In genomic region chr5:141919218-141920129, GRCh38 we compare ENCODE assay signal across 17 cellular contexts. TPM values are rescaled to one million over a fixed set of nuclear protein-coding genes. Genes with fewer than 3 reads are reported as not detected.
DNase-seq lines count a peak whose midpoint lies in the region; ATAC-seq, FAIRE-seq and TF ChIP-seq lines count a peak whose summit lies in the region.
"Had no signal": no experiment of that assay in that cellular context is flagged by ENCODE, and none has a peak within 500 bp of the region (broad histone marks: within the 10 kb centered on the region; RNA-seq: fewer than 3 reads in every experiment).

No MANE protein-coding gene starts in this region.

- peak overlapping the region; percentile 80; the same call in 1 of the 2 replicates for H2BK12ac ChIP-seq in H1 (ENCODE audit: low read depth, low read length)

- ATAC-seq in right lobe of liver (peak; percentile 37 to 60 (median 48)), foreskin keratinocyte (no peak)
- ATAC-seq: PC-3 had no signal

- TF ChIP-seq EP300 in H1 (IDR thresholded peaks at IDR 0.05; ENCODE audit: borderline replicate concordance in 1 of 2, low read depth in 2 of 2, low read length in 2 of 2) (no peak), ovary (IDR thresholded peaks at IDR 0.05) (no peak)

- no peak overlapping the region for H3K18ac ChIP-seq in H1 (ENCODE audit: extremely low read depth, low read length)

- H3K56ac ChIP-seq in H1 (replicated peaks; ENCODE audit: insufficient read length, low read depth, low read length), result no peak overlapping the region

- no peak overlapping the region for H3K4me2 ChIP-seq in MM.1S (ENCODE audit: low read depth, low read length)
- H3K4me2 ChIP-seq in H1 (ENCODE audit: insufficient read depth in 1 of 2, low read depth in 2 of 2, low read length in 2 of 2), result no peak overlapping the region

- H3K36me3 Mint-ChIP-seq in osteocyte (ENCODE audit: unreplicated experiment), result peaks cover 3% of the 10 kb centered on the region

- H3K9ac ChIP-seq in MM.1S (ENCODE audit: low read length), result no peak overlapping the region
- no peak overlapping the region; a peak in 1 of 7 replicates for H3K9ac ChIP-seq in H1 (replicated peaks in 1 of 4; ENCODE audit: extremely low read depth in 1 of 4, low read depth in 3 of 4, low read length in 3 of 4)

- peaks cover 13% of the 10 kb centered on the region for H3K4me1 Mint-ChIP-seq in osteocyte (ENCODE audit: unreplicated experiment)

- 0 out of 2 replicates have a peak, but pooled peaks cover 2% of the 10 kb centered on the region for H3K79me1 ChIP-seq in H1 (ENCODE audit: low read depth, low read length)

- H2AFZ ChIP-seq in MM.1S (ENCODE audit: low read length), result no peak overlapping the region
- H2AFZ ChIP-seq in H1 (ENCODE audit: low read length), result 0 out of 2 replicates have a peak overlapping the region, but pooled peaks have one; percentile 19

- TF ChIP-seq RAD21 in H1 (IDR thresholded peaks at IDR 0.05 in 1 of 2, conservative IDR thresholded peaks at IDR 0.05 in 1 of 2; ENCODE audit: low read depth in 2 of 2, low read length in 2 of 2), result no peak

- WGBS in H1 (ENCODE audit: extremely low coverage in 1 of 2, insufficient coverage in 1 of 2, insufficient read length in 1 of 2, insufficient replicate concordance in 2 of 2, low coverage in 1 of 2, low lambda C conversion rate in 2 of 2, missing lambda C conversion rate in 1 of 2), 2 experiments, result 88% methylated on average over 8 of the region's 8 CpGs; no CpG with 5 or more reads in 1 of the 2 experiments
- WGBS in right lobe of liver (ENCODE audit: insufficient coverage, low coverage, low lambda C conversion rate, missing lambda C conversion rate), result 30% methylated on average over 5 of the region's 8 CpGs
- WGBS in ovary, 3 donors, result 78 to 84% (median 79%) methylated on average over 8 of the region's 8 CpGs

- H3K23me2 ChIP-seq in H1 (ENCODE audit: low read depth, low read length), result peaks cover 10% of the 10 kb centered on the region

- POLR2A ChIA-PET in H1 (lab: Charles Lee; ENCODE audit: partially characterized antibody), result interaction anchor here (1.1 to 2.4 kb wide), 2 partner anchors 9 to 23 kb away, joined by 3 to 6 read pairs; no protein-coding TSS in a partner anchor

- TF ChIP-seq CTCF in MM.1S (IDR thresholded peaks at IDR 0.05; ENCODE audit: low read length), result no peak
- no peak for TF ChIP-seq CTCF in H1 (IDR thresholded peaks at IDR 0.05; ENCODE audit: control extremely low read depth in 1 of 3, insufficient read depth in 1 of 3, low read depth in 1 of 3, low read length in 3 of 3)
- TF ChIP-seq CTCF in right lobe of liver (IDR thresholded peaks at IDR 0.05), result no peak
- no peak for TF ChIP-seq CTCF in foreskin keratinocyte (conservative IDR thresholded peaks at IDR 0.05)
- no peak for TF ChIP-seq CTCF in ovary (IDR thresholded peaks at IDR 0.05)
- TF ChIP-seq CTCF in osteocyte (IDR thresholded peaks at IDR 0.05), result no peak

- DNase-seq in CD1c-positive myeloid dendritic cell (ENCODE audit: extremely low spot score) (peak; percentile 73), MM.1S (peak; percentile 18), H1 (ENCODE audit: low read depth in 1 of 2, low spot score in 2 of 2) (no peak), right lobe of liver (peak in 2 of 3 donors; percentile 50 to 67), foreskin keratinocyte (no peak), ovary (no peak), osteocyte (ENCODE audit: extremely low spot score, unreplicated experiment) (no peak)
- DNase-seq in central memory CD4-positive, alpha-beta T cell, result no peak
- DNase-seq: ACHN, DMS153, NCI-H1092, NCI-H2107, NCI-H226, NCI-H526, PC-3 had no signal

- no peak overlapping the region for H4K91ac ChIP-seq in H1 (replicated peaks; ENCODE audit: insufficient read length, low read length)

- H3K79me2 ChIP-seq in MM.1S (ENCODE audit: low read length) (peaks cover 12% of the 10 kb centered on the region), H1 (ENCODE audit: control insufficient read depth in 1 of 2, insufficient read depth in 2 of 2, low read length in 2 of 2) (peaks cover 2 to 4% of the 10 kb centered on the region in 2 experiments; a peak in 2 of 4 replicates)

- H3K36me3 ChIP-seq in MM.1S (replicated peaks; ENCODE audit: insufficient read depth, low read length), result no peaks in the 10 kb centered on the region
- H3K36me3 ChIP-seq in H1 (ENCODE audit: control insufficient read depth in 2 of 4, insufficient read depth in 4 of 4, low read length in 3 of 4), result no peaks in the 10 kb centered on the region
- H3K36me3 ChIP-seq in right lobe of liver, result no peaks in the 10 kb centered on the region
- H3K36me3 ChIP-seq in ovary, result no peaks in the 10 kb centered on the region

- H3K4me3 Mint-ChIP-seq in osteocyte (ENCODE audit: unreplicated experiment), result no peak overlapping the region
- H3K4me3 Mint-ChIP-seq: B cell had no signal

- H3K4ac ChIP-seq in H1 (replicated peaks; ENCODE audit: insufficient read length, low read depth, low read length), result no peak overlapping the region

- H4K8ac ChIP-seq in H1 (ENCODE audit: extremely low read depth, insufficient read depth, low read length), result no peak overlapping the region

- no peaks in the 10 kb centered on the region for H3K9me3 ChIP-seq in MM.1S (replicated peaks; ENCODE audit: insufficient read depth, low read length)
- no peaks in the 10 kb centered on the region for H3K9me3 ChIP-seq in H1 (ENCODE audit: insufficient read depth in 2 of 2, low read depth in 1 of 2, low read length in 1 of 2)
- H3K9me3 ChIP-seq in right lobe of liver, result no peaks in the 10 kb centered on the region
- no peaks in the 10 kb centered on the region for H3K9me3 ChIP-seq in ovary

- H2BK15ac ChIP-seq in H1 (ENCODE audit: low read length), result no peak overlapping the region

- H3K14ac ChIP-seq in H1 (ENCODE audit: insufficient read length), result no peak overlapping the region

- no peak overlapping the region for H4K5ac ChIP-seq in H1 (ENCODE audit: insufficient read length, low read depth, low read length)

- H3K23ac ChIP-seq in H1 (ENCODE audit: insufficient read length), result no peak overlapping the region

- H3K27me3 ChIP-seq in MM.1S (replicated peaks; ENCODE audit: insufficient read depth, low read length) (no peaks in the 10 kb centered on the region), H1 (replicated peaks in 1 of 4; ENCODE audit: control insufficient read depth in 3 of 4, extremely low read depth in 1 of 4, insufficient read depth in 3 of 4, low read length in 3 of 4) (peaks cover 0 to 5% (median 1%) of the 10 kb centered on the region in 4 experiments; a peak in 3 of 7 replicates), right lobe of liver (no peaks in the 10 kb centered on the region), foreskin keratinocyte (peaks cover 29% of the 10 kb centered on the region), ovary (no peaks in the 10 kb centered on the region)

- no peak overlapping the region for H2BK120ac ChIP-seq in H1 (replicated peaks; ENCODE audit: low read depth, low read length)

- H2BK5ac ChIP-seq in H1 (ENCODE audit: low read depth, low read length), result peak overlapping the region; percentile 40; the same call in 1 of the 2 replicates

- H3K9me2 ChIP-seq in MM.1S (replicated peaks; ENCODE audit: insufficient read depth, low read length), result no peaks in the 10 kb centered on the region

- H3K27ac Mint-ChIP-seq in osteocyte (ENCODE audit: unreplicated experiment), result no peak overlapping the region
- H3K27ac Mint-ChIP-seq: B cell had no signal

- H3K4me3 ChIP-seq in MM.1S (ENCODE audit: low read length), result no peak overlapping the region
- no peak overlapping the region for H3K4me3 ChIP-seq in H1 (ENCODE audit: extremely low read depth in 1 of 4, insufficient read depth in 2 of 4, low read depth in 3 of 4, low read length in 4 of 4)
- H3K4me3 ChIP-seq in right lobe of liver, result no peak overlapping the region
- H3K4me3 ChIP-seq in ovary, result no peak overlapping the region

- FAIRE-seq in H1 (lab: Jason Lieb, UNC), result no peak
- FAIRE-seq: HTR-8/SVneo had no signal

- CTCF ChIA-PET in H1 (lab: Charles Lee; ENCODE audit: partially characterized antibody), result interaction anchor here (1.0 to 5.2 kb wide), 7 partner anchors 24 to 227 kb away, joined by 3 to 34 read pairs (median 4); partner anchors contain the start of gene PCDH1

- no peaks in the 10 kb centered on the region for H4K20me1 ChIP-seq in MM.1S (ENCODE audit: insufficient read depth, low read length)
- H4K20me1 ChIP-seq in H1 (replicated peaks in 1 of 2; ENCODE audit: control insufficient read depth in 1 of 2, insufficient read depth in 2 of 2, low read length in 2 of 2), result peaks cover 0 to 2% of the 10 kb centered on the region in 2 experiments

- no peaks in the 10 kb centered on the region for H3K9me3 Mint-ChIP-seq in osteocyte (ENCODE audit: unreplicated experiment)

- no peak overlapping the region for H2BK20ac ChIP-seq in H1 (ENCODE audit: low read length)

- H3F3A ChIP-seq in MM.1S (ENCODE audit: insufficient read depth, low read length), result peaks cover 15% of the 10 kb centered on the region; the same call in 1 of the 2 replicates

- no peak overlapping the region for H2AK5ac ChIP-seq in H1 (ENCODE audit: low read depth, low read length)

- peaks cover 31% of the 10 kb centered on the region for H3K27me3 Mint-ChIP-seq in osteocyte (ENCODE audit: unreplicated experiment)
- H3K27me3 Mint-ChIP-seq: B cell had no signal

- 0 out of 2 replicates have a peak overlapping the region, but pooled peaks have one; percentile 2 for H3K27ac ChIP-seq in MM.1S (ENCODE audit: low read length)
- H3K27ac ChIP-seq in H1 (ENCODE audit: low read depth, low read length), result no peak overlapping the region
- peak overlapping the region in 2 of 3 donors; percentile 19 to 73 for H3K27ac ChIP-seq in right lobe of liver
- H3K27ac ChIP-seq in foreskin keratinocyte, result no peak overlapping the region
- H3K27ac ChIP-seq in ovary, result no peak overlapping the region

- intact Hi-C loops in right lobe of liver (cut with DNase I) (no loop called here), ovary (cut with DNase I) (no loop called here)

- H3K4me1 ChIP-seq in MM.1S (ENCODE audit: low read length) (peaks cover 30% of the 10 kb centered on the region), H1 (replicated peaks in 1 of 4; ENCODE audit: control insufficient read depth in 3 of 4, insufficient read depth in 4 of 4, low read length in 3 of 4) (peaks cover 0 to 7% (median 4%) of the 10 kb centered on the region in 4 experiments; a peak in 4 of 7 replicates), right lobe of liver (peaks cover 0 to 23% (median 9%) of the 10 kb centered on the region in 4 donors), foreskin keratinocyte (no peaks in the 10 kb centered on the region), ovary (ENCODE audit: insufficient read depth) (peaks cover 6% of the 10 kb centered on the region)

- no peak for TF ChIP-seq POLR2A in H1 (IDR thresholded peaks at IDR 0.05; ENCODE audit: control extremely low read depth in 1 of 2, low read depth in 2 of 2, low read length in 2 of 2)
- TF ChIP-seq POLR2A in right lobe of liver (IDR thresholded peaks at IDR 0.05), result no peak
- no peak for TF ChIP-seq POLR2A in ovary (IDR thresholded peaks at IDR 0.05)

RNA-seq across cellular contexts. Expression of gene DELE1, which starts 4.2 kb away (rescaled TPM):
- total RNA-seq in H1 (2021; fragmentation: NEBNext Ultra II Directional; extraction: Animal tissue kit (Norgen Biotek cat#: 25700)), result 59.6 and 61.4 TPM in 2 replicates
- 114 and 132 TPM in 2 replicates for polyA plus RNA-seq in H1 (2011; rRNA removed)
- 98.7 TPM for polyA plus RNA-seq in H1 (2011; cell fraction: cytosol; rRNA removed)
- 310 TPM for polyA plus RNA-seq in H1 (2011; cell fraction: nucleus; rRNA removed)
- 71.4 to 88.2 TPM (median 72.4 TPM) in 4 replicates for polyA plus RNA-seq in H1 (2012, experiment 1 of 2)
- 49.9 TPM for polyA plus RNA-seq in H1 (2012, experiment 2 of 2)
- 46.8 TPM for polyA plus RNA-seq in H1 (2013, experiment 1 of 2)
- polyA plus RNA-seq in H1 (2013, experiment 2 of 2), result 41.4 TPM
- 84.7 and 92.9 TPM in 2 replicates for polyA minus RNA-seq in H1 (2011; rRNA and poly(A)+ RNA removed)
- 35.0 TPM for polyA minus RNA-seq in H1 (2011; cell fraction: cytosol; rRNA and poly(A)+ RNA removed)
- 93.7 TPM for polyA minus RNA-seq in H1 (2011; cell fraction: nucleus; rRNA and poly(A)+ RNA removed)
- total RNA-seq in right lobe of liver, result 10 to 100 TPM; 39.4 to 57.9 (median 43.8) TPM
- 39.2 and 44.1 TPM in 2 replicates for total RNA-seq in foreskin keratinocyte
- 26.3 and 30.0 TPM in 2 replicates for polyA plus RNA-seq in foreskin keratinocyte
- 10 to 100 TPM; 42.1 to 69.8 (median 52.9) TPM for total RNA-seq in ovary
- polyA plus RNA-seq in ovary, result 10 to 100 TPM; 39.0 to 43.4 TPM
- 60.2 and 64.1 TPM in 2 replicates for total RNA-seq in osteocyte

RNA-seq across cellular contexts. Expression of gene PCDH12, which starts 38.5 kb away (rescaled TPM):
- 0.17 and 0.21 TPM in 2 replicates for total RNA-seq in H1 (2021; fragmentation: NEBNext Ultra II Directional; extraction: Animal tissue kit (Norgen Biotek cat#: 25700))
- polyA plus RNA-seq in H1 (2011; rRNA removed) (0.05 and 0.06 TPM in 2 replicates), foreskin keratinocyte (0.01 and 0.02 TPM in 2 replicates), ovary (10 to 100 TPM in 1 of 2 donors, 1 to 10 TPM in 1; 1.6 to 11.1 TPM)
- polyA plus RNA-seq in H1 (2011; cell fraction: cytosol; rRNA removed), result 0.05 TPM
- polyA plus RNA-seq in H1 (2011; cell fraction: nucleus; rRNA removed), result 0.26 TPM
- 0.31 to 0.47 TPM (median 0.35 TPM) in 4 replicates for polyA plus RNA-seq in H1 (2012, experiment 1 of 2)
- 0.09 TPM for polyA plus RNA-seq in H1 (2012, experiment 2 of 2)
- polyA plus RNA-seq in H1 (2013, experiment 1 of 2), result 0.14 TPM
- 0.26 TPM for polyA plus RNA-seq in H1 (2013, experiment 2 of 2)
- 0.06 and 0.49 TPM in 2 replicates for polyA minus RNA-seq in H1 (2011; rRNA and poly(A)+ RNA removed)
- polyA minus RNA-seq in H1 (2011; cell fraction: cytosol; rRNA and poly(A)+ RNA removed), result not detected
- polyA minus RNA-seq in H1 (2011; cell fraction: nucleus; rRNA and poly(A)+ RNA removed), result 0.10 TPM
- total RNA-seq in right lobe of liver (1 to 10 TPM; 1.5 to 4.4 (median 1.9) TPM), foreskin keratinocyte (0.03 and 0.07 TPM in 2 replicates), ovary (1 to 10 TPM in 5 of 7 donors, under 1 TPM in 2; 0.61 to 3.6 (median 2.1) TPM), osteocyte (not detected in 2 replicates)
- total RNA-seq: B cell had no signal

RNA-seq across cellular contexts. Expression of gene PCDH1, which starts 41.3 kb away (rescaled TPM):
- 101 and 106 TPM in 2 replicates for total RNA-seq in H1 (2021; fragmentation: NEBNext Ultra II Directional; extraction: Animal tissue kit (Norgen Biotek cat#: 25700))
- polyA plus RNA-seq in H1 (2011; rRNA removed) (102 and 120 TPM in 2 replicates), foreskin keratinocyte (1.2 and 7.0 TPM in 2 replicates), ovary (1 to 10 TPM; 4.1 to 7.0 TPM)
- polyA plus RNA-seq in H1 (2011; cell fraction: cytosol; rRNA removed), result 88.6 TPM
- 154 TPM for polyA plus RNA-seq in H1 (2011; cell fraction: nucleus; rRNA removed)
- 74.4 to 110 TPM (median 100 TPM) in 4 replicates for polyA plus RNA-seq in H1 (2012, experiment 1 of 2)
- polyA plus RNA-seq in H1 (2012, experiment 2 of 2), result 97.8 TPM
- 130 TPM for polyA plus RNA-seq in H1 (2013, experiment 1 of 2)
- 120 TPM for polyA plus RNA-seq in H1 (2013, experiment 2 of 2)
- 292 and 318 TPM in 2 replicates for polyA minus RNA-seq in H1 (2011; rRNA and poly(A)+ RNA removed)
- 143 TPM for polyA minus RNA-seq in H1 (2011; cell fraction: cytosol; rRNA and poly(A)+ RNA removed)
- polyA minus RNA-seq in H1 (2011; cell fraction: nucleus; rRNA and poly(A)+ RNA removed), result 96.9 TPM
- total RNA-seq in right lobe of liver (10 to 100 TPM; 20.8 to 44.1 (median 29.4) TPM), foreskin keratinocyte (2.2 and 12.1 TPM in 2 replicates), ovary (10 to 100 TPM in 2 of 7 donors, 1 to 10 TPM in 5; 3.2 to 13.8 (median 8.8) TPM), osteocyte (6.3 and 7.3 TPM in 2 replicates)
- total RNA-seq: B cell had no signal

RNA-seq across cellular contexts. Expression of gene RNF14, which starts 49.4 kb away (rescaled TPM):
- 19.6 and 20.2 TPM in 2 replicates for total RNA-seq in H1 (2021; fragmentation: NEBNext Ultra II Directional; extraction: Animal tissue kit (Norgen Biotek cat#: 25700))
- polyA plus RNA-seq in H1 (2011; rRNA removed) (4.4 and 4.7 TPM in 2 replicates), foreskin keratinocyte (19.8 and 23.4 TPM in 2 replicates), ovary (10 to 100 TPM; 28.7 to 74.9 TPM)
- polyA plus RNA-seq in H1 (2011; cell fraction: cytosol; rRNA removed), result 8.1 TPM
- polyA plus RNA-seq in H1 (2011; cell fraction: nucleus; rRNA removed), result 9.2 TPM
- polyA plus RNA-seq in H1 (2012, experiment 1 of 2), result 10.2 to 20.8 TPM (median 13.4 TPM) in 4 replicates
- 2.8 TPM for polyA plus RNA-seq in H1 (2012, experiment 2 of 2)
- 9.4 TPM for polyA plus RNA-seq in H1 (2013, experiment 1 of 2)
- polyA plus RNA-seq in H1 (2013, experiment 2 of 2), result 9.6 TPM
- polyA minus RNA-seq in H1 (2011; rRNA and poly(A)+ RNA removed), result 17.2 and 19.1 TPM in 2 replicates
- polyA minus RNA-seq in H1 (2011; cell fraction: cytosol; rRNA and poly(A)+ RNA removed), result 10.4 TPM
- polyA minus RNA-seq in H1 (2011; cell fraction: nucleus; rRNA and poly(A)+ RNA removed), result 12.9 TPM
- total RNA-seq in right lobe of liver (10 to 100 TPM; 34.8 to 54.8 (median 41.8) TPM), foreskin keratinocyte (55.1 and 57.0 TPM in 2 replicates), ovary (10 to 100 TPM; 26.0 to 55.4 (median 42.6) TPM), osteocyte (66.8 and 73.8 TPM in 2 replicates)

Comparison
In these comparisons a context has a peak if more than half of its experiments do, and no peak if none do; other contexts are left out.
1. DNase-seq: peak in CD1c-positive myeloid dendritic cell (single experiment), MM.1S (single experiment) and right lobe of liver (2 of 3); none in H1 (0 of 2), foreskin keratinocyte (0 of 2), ovary (0 of 5), central memory CD4-positive, alpha-beta T cell (single experiment) and osteocyte (single experiment).
2. H3K27ac ChIP-seq: peak in MM.1S (single experiment) and right lobe of liver (2 of 3); none in H1 (single experiment), foreskin keratinocyte (single experiment) and ovary (0 of 2).